ENCODE assay signal across 20 cellular contexts in the genomic region with DNA sequence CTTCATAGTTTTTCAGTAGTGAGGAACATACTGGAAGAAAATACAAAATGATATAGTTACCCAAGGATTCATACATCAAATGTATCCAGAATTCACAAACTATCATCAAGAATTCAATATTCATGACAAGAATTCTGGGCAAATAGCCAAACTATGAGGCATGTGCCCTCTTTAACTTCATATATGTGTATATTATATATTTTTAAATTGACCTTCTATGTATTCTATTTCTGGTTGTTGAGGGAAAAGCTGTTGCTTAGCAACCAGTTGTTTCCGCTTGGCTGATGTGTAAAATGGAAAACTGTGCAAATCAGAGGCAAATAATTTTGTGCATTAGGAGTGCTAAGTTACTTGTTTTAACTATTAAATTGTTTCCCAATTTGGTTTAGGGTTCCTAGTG. TPM values are rescaled to one million over a fixed set of nuclear protein-coding genes. Genes with fewer than 3 reads are reported as not detected.
A peak's percentile ranks its signal among the peaks of the same experiment; 100 is the strongest.
DNase-seq lines count a peak whose midpoint lies in the region; ATAC-seq, FAIRE-seq and TF ChIP-seq lines count a peak whose summit lies in the region.
"Had no signal": no experiment of that assay in that cellular context is flagged by ENCODE, and none has a peak within 500 bp of the region (broad histone marks: within the 10 kb centered on the region; RNA-seq: fewer than 3 reads in every experiment).

No MANE protein-coding gene starts in this region.

- no peaks in the 10 kb centered on the region for H3K36me3 ChIP-seq in K562 (ENCODE audit: control insufficient read depth, insufficient read depth, low read length)
- H3K36me3 ChIP-seq: thoracic aorta, WERI-Rb-1 had no signal

- H3K27me3 Mint-ChIP-seq in naive thymus-derived CD8-positive, alpha-beta T cell = no peaks in the 10 kb centered on the region
- H3K27me3 Mint-ChIP-seq: T-cell had no signal

- peaks cover 0 to 2% (median 0%) of the 10 kb centered on the region in 3 donors for H3K36me3 Mint-ChIP-seq in naive thymus-derived CD8-positive, alpha-beta T cell
- H3K36me3 Mint-ChIP-seq: T-cell had no signal

- H3K27me3 ChIP-seq in K562 (ENCODE audit: control insufficient read depth in 2 of 2, insufficient read depth in 2 of 2, low read length in 2 of 2) = no peaks in the 10 kb centered on the region

- TF ChIP-seq RAD21 in K562 (CRISPR knock-in tag; conservative IDR thresholded peaks at IDR 0.05 in 1 of 2, IDR thresholded peaks at IDR 0.05 in 1 of 2) = no peak

- peaks cover 0 to 7% (median 4%) of the 10 kb centered on the region in 4 donors for H3K4me1 Mint-ChIP-seq in naive thymus-derived CD8-positive, alpha-beta T cell

- no peak overlapping the region for H3K9ac ChIP-seq in K562 (ENCODE audit: insufficient read depth in 1 of 2, low read depth in 2 of 2, low read length in 2 of 2)

- no peak for TF ChIP-seq CTCF in K562 (IDR thresholded peaks at IDR 0.05 in 2 of 3, conservative IDR thresholded peaks at IDR 0.05 in 1 of 3; ENCODE audit: insufficient read depth in 2 of 3, low read depth in 1 of 3, low read length in 3 of 3)

- H3K4me2 ChIP-seq in K562 (ENCODE audit: insufficient read depth, low read length) = no peak overlapping the region

- H3K9me1 ChIP-seq in K562 (ENCODE audit: control insufficient read depth, insufficient read depth, low read length) = no peaks in the 10 kb centered on the region

- no TSS peak for BruUV-seq in K562 (replicated peaks; lab: Mats Ljungman, UMichigan)

- TF ChIP-seq POLR2A in K562 (conservative IDR thresholded peaks at IDR 0.05) = no peak

- in situ Hi-C loops in K562 (cut with MboI) = no loop called here

- H3K4me3 Mint-ChIP-seq in naive thymus-derived CD8-positive, alpha-beta T cell = no peak overlapping the region
- H3K4me3 Mint-ChIP-seq: T-cell had no signal

- DNase-seq in EL = peak; percentile 17
- peak; percentile 92 for DNase-seq in NCI-H1048 (lab: John Stamatoyannopoulos, UW)
- peak in 2 of 4 experiments; percentile 25 to 32 for DNase-seq in K562 (ENCODE audit: extremely low read depth in 1 of 4, low spot score in 3 of 4)
- peak; percentile 30 for DNase-seq in iris pigment epithelial cell (ENCODE audit: low read depth)
- DNase-seq in naive thymus-derived CD8-positive, alpha-beta T cell = no peak
- no peak for DNase-seq in T1000 (lab: John Stamatoyannopoulos, UW)
- no peak for DNase-seq in stimulated activated naive CD4-positive, alpha-beta T cell treated with Interleukin-2 at 50 U/mL for 16 hours (lab: John Stamatoyannopoulos, UW)
- no peak for DNase-seq in CD1c-positive myeloid dendritic cell (ENCODE audit: extremely low spot score)
- DNase-seq: Caco-2, cerebellar nuclear complex, glutamatergic neuron, H7, Kasumi-1, NCI-H1930, RPMI8226, T-cell, WERI-Rb-1 had no signal

- H4K20me1 ChIP-seq in K562 (replicated peaks; ENCODE audit: control insufficient read depth, insufficient read depth, low read length) = no peaks in the 10 kb centered on the region

- no peaks in the 10 kb centered on the region for H3K9me3 Mint-ChIP-seq in naive thymus-derived CD8-positive, alpha-beta T cell
- H3K9me3 Mint-ChIP-seq: activated T-helper 2 cell treated with anti-CD3 and anti-CD28 coated beads, Interferon-gamma antibody, Interleukin-2, Interleukin-4, amounts not matched to agents 10 μg/mL and 5 μg/mL and 100 μg/mL, durations not matched to agents 14 hours and 24 hours and 36 hours; T-cell had no signal

- no peaks in the 10 kb centered on the region for H3K4me1 ChIP-seq in K562 (replicated peaks in 1 of 2; ENCODE audit: control insufficient read depth in 2 of 2, insufficient read depth in 2 of 2, low read length in 2 of 2)

- no peaks in the 10 kb centered on the region for H3K9me3 ChIP-seq in K562 (replicated peaks; ENCODE audit: control insufficient read depth, insufficient read depth, low read depth, low read length)
- H3K9me3 ChIP-seq: Caco-2, thoracic aorta had no signal

- POLR2A ChIA-PET in K562 (lab: Yijun Ruan, JAX) = no interaction called here
- POLR2A ChIA-PET in naive thymus-derived CD8-positive, alpha-beta T cell (lab: Charles Lee) = no interaction called here

- H3K79me2 ChIP-seq in K562 (ENCODE audit: control insufficient read depth, insufficient read depth, low read length) = no peaks in the 10 kb centered on the region

- WGBS in K562 (ENCODE audit: insufficient coverage, low coverage, missing lambda C conversion rate) = 67% methylated on average over 1 of the region's 1 CpG

- no peak for ATAC-seq in K562
- no peak for ATAC-seq in naive thymus-derived CD8-positive, alpha-beta T cell
- ATAC-seq: T-cell had no signal

- no peak overlapping the region for H3K27ac ChIP-seq in K562 (ENCODE audit: extremely low read depth, low read depth, low read length)
- H3K27ac ChIP-seq: thoracic aorta, WERI-Rb-1 had no signal

- TF ChIP-seq EP300 in K562 (IDR thresholded peaks at IDR 0.05; ENCODE audit: low read length) = no peak

- no peak overlapping the region for H3K4me3 ChIP-seq in K562
- H3K4me3 ChIP-seq: thoracic aorta had no signal

- CTCF ChIA-PET in K562 (lab: Yijun Ruan, JAX; ENCODE audit: low intra/inter-chr PET ratio) = no interaction called here

- FAIRE-seq in K562 (lab: Jason Lieb, UNC) = no peak
- FAIRE-seq: endometrium had no signal

- H2AFZ ChIP-seq in K562 (ENCODE audit: low read depth, low read length) = no peak overlapping the region

- intact Hi-C loops in K562 (cut with micrococcal nuclease) = no loop called here

- H3K27ac Mint-ChIP-seq in naive thymus-derived CD8-positive, alpha-beta T cell = no peak overlapping the region
- H3K27ac Mint-ChIP-seq: activated T-helper 2 cell treated with anti-CD3 and anti-CD28 coated beads, Interferon-gamma antibody, Interleukin-2, Interleukin-4, amounts not matched to agents 10 μg/mL and 5 μg/mL and 100 μg/mL, durations not matched to agents 14 hours and 24 hours and 36 hours; T-cell had no signal

TF ChIP-seq in K562, 482 proteins besides CTCF, POLR2A, EP300 and RAD21 (continues in another document):
- TF ChIP-seq BDP1 (IDR thresholded peaks at IDR 0.05; ENCODE audit: insufficient read depth, insufficient read length) (no peak), HNRNPUL1 (IDR thresholded peaks at IDR 0.05; ENCODE audit: low read length) (no peak), ZNF175 (CRISPR knock-in tag; IDR thresholded peaks at IDR 0.05; ENCODE audit: low read depth) (no peak), SNRNP70 (optimal IDR thresholded peaks at IDR 0.05; ENCODE audit: low read depth, low read length) (no peak), BCOR (IDR thresholded peaks at IDR 0.05) (no peak), FOXJ2 (tag; IDR thresholded peaks at IDR 0.05) (peak; percentile 22; the same call in 1 of the 2 replicates), IFI16 (CRISPR knock-in tag; IDR thresholded peaks at IDR 0.05) (no peak)
- TF ChIP-seq, protein P1, sequence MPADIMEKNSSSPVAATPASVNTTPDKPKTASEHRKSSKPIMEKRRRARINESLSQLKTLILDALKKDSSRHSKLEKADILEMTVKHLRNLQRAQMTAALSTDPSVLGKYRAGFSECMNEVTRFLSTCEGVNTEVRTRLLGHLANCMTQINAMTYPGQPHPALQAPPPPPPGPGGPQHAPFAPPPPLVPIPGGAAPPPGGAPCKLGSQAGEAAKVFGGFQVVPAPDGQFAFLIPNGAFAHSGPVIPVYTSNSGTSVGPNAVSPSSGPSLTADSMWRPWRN (IDR thresholded peaks at IDR 0.05; ENCODE audit: low read depth) = no peak
- TF ChIP-seq, protein P2, sequence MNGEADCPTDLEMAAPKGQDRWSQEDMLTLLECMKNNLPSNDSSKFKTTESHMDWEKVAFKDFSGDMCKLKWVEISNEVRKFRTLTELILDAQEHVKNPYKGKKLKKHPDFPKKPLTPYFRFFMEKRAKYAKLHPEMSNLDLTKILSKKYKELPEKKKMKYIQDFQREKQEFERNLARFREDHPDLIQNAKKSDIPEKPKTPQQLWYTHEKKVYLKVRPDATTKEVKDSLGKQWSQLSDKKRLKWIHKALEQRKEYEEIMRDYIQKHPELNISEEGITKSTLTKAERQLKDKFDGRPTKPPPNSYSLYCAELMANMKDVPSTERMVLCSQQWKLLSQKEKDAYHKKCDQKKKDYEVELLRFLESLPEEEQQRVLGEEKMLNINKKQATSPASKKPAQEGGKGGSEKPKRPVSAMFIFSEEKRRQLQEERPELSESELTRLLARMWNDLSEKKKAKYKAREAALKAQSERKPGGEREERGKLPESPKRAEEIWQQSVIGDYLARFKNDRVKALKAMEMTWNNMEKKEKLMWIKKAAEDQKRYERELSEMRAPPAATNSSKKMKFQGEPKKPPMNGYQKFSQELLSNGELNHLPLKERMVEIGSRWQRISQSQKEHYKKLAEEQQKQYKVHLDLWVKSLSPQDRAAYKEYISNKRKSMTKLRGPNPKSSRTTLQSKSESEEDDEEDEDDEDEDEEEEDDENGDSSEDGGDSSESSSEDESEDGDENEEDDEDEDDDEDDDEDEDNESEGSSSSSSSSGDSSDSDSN (IDR thresholded peaks at IDR 0.05; ENCODE audit: borderline replicate concordance in 1 of 2, low read depth in 2 of 2, low read length in 2 of 2) = no peak

RNA-seq across cellular contexts. Expression of a gene that starts 35.0 kb away (rescaled TPM):
- total RNA-seq in K562 (2011; cell fraction: chromatin; rRNA removed; ENCODE audit: low replicate concordance) = 173 and 433 TPM in 2 replicates
- total RNA-seq in K562 (2011; cell fraction: nucleolus; rRNA removed) = 69.9 and 88.0 TPM in 2 replicates
- total RNA-seq in K562 (2011; cell fraction: nucleoplasm; rRNA removed) = 156 and 175 TPM in 2 replicates
- total RNA-seq in K562 (2014; rRNA removed) = 50.1 and 55.0 TPM in 2 replicates
- total RNA-seq in K562 (2014; rRNA removed; fragmentation: Illumina TruSeq; extraction: Trizol) = 98.4 and 106 TPM in 2 replicates
- 77.7 and 79.5 TPM in 2 replicates for total RNA-seq in K562 (2015; rRNA removed; fragmentation: Illumina TruSeq; extraction: Trizol)
- 83.1 and 83.2 TPM in 2 replicates for total RNA-seq in K562 (2021)
- 126 and 128 TPM in 2 replicates for polyA plus RNA-seq in K562 (2011; rRNA removed)
- polyA plus RNA-seq in K562 (2011; cell fraction: cytosol; rRNA removed) = 19.6 and 49.4 TPM in 2 replicates
- 310 and 362 TPM in 2 replicates for polyA plus RNA-seq in K562 (2011; cell fraction: nucleus; rRNA removed)
- 30.0 and 50.2 TPM in 2 replicates for polyA plus RNA-seq in K562 (2012)
- polyA plus RNA-seq in K562 (2014; fragmentation: Illumina TruSeq; extraction: Trizol) = 62.7 and 68.0 TPM in 2 replicates
- 10 to 100 TPM; 30.6 to 77.7 TPM for polyA plus RNA-seq in K562 (2014; fragmentation: Nextera tagmentation; extraction: Ambion mirVana)
- 57.4 and 61.2 TPM in 2 replicates for polyA plus RNA-seq in K562 (2014; rRNA removed)
- polyA minus RNA-seq in K562 (2011; rRNA and poly(A)+ RNA removed) = 163 and 190 TPM in 2 replicates
- polyA minus RNA-seq in K562 (2011; cell fraction: cytosol; rRNA and poly(A)+ RNA removed) = 32.6 and 42.3 TPM in 2 replicates
- 289 and 483 TPM in 2 replicates for polyA minus RNA-seq in K562 (2011; cell fraction: nucleus; rRNA and poly(A)+ RNA removed)
- 100 to 1,000 TPM; 160 to 164 TPM for total RNA-seq in naive thymus-derived CD8-positive, alpha-beta T cell
- 10 to 100 TPM; 44.8 to 55.1 (median 48.5) TPM for polyA plus RNA-seq in naive thymus-derived CD8-positive, alpha-beta T cell

Comparison
In these comparisons a context has a peak if more than half of its experiments do, and no peak if none do; other contexts are left out.
1. DNase-seq: peak in EL (single experiment), NCI-H1048 (single experiment) and iris pigment epithelial cell (single experiment); none in naive thymus-derived CD8-positive, alpha-beta T cell (0 of 10), T1000 (single experiment), stimulated activated naive CD4-positive, alpha-beta T cell treated with Interleukin-2 at 50 U/mL for 16 hours (single experiment) and CD1c-positive myeloid dendritic cell (single experiment).